Comparison of ENCODE assay signal across 18 cellular contexts in genomic region chr12:1250641-1251040, GRCh38.
"Had no signal": no experiment of that assay in that cellular context is flagged by ENCODE, and none has a peak within 500 bp of the region (broad histone marks: within the 10 kb centered on the region; RNA-seq: fewer than 3 reads in every experiment).

No MANE protein-coding gene starts in this region.

- H3K4me3 ChIP-seq: pancreas, right lobe of liver, stomach had no signal

- H3K9me3 Mint-ChIP-seq: activated naive CD8-positive, alpha-beta T cell treated with anti-CD3 and anti-CD28 coated beads for 36 hours; naive thymus-derived CD8-positive, alpha-beta T cell; type B pancreatic cell had no signal

- H3K4me3 Mint-ChIP-seq: activated CD4-positive, alpha-beta memory T cell treated with anti-CD3 and anti-CD28 coated beads for 36 hours; activated naive CD8-positive, alpha-beta T cell treated with anti-CD3 and anti-CD28 coated beads for 36 hours; naive thymus-derived CD8-positive, alpha-beta T cell; type B pancreatic cell had no signal

- H3K36me3 Mint-ChIP-seq: activated CD4-positive, alpha-beta memory T cell treated with anti-CD3 and anti-CD28 coated beads for 36 hours had no signal

- H3K27me3 ChIP-seq: pancreas, right lobe of liver, stomach had no signal

- H3K36me3 ChIP-seq: pancreas, right lobe of liver, stomach had no signal

- H3K4me1 ChIP-seq: right lobe of liver had no signal

- H3K27ac Mint-ChIP-seq: activated CD4-positive, alpha-beta memory T cell treated with anti-CD3 and anti-CD28 coated beads for 36 hours; activated naive CD8-positive, alpha-beta T cell treated with anti-CD3 and anti-CD28 coated beads for 36 hours; type B pancreatic cell had no signal

- H3K27me3 Mint-ChIP-seq: activated CD4-positive, alpha-beta memory T cell treated with anti-CD3 and anti-CD28 coated beads for 36 hours; activated naive CD8-positive, alpha-beta T cell treated with anti-CD3 and anti-CD28 coated beads for 36 hours; naive thymus-derived CD8-positive, alpha-beta T cell; type B pancreatic cell had no signal

- H3K4me1 Mint-ChIP-seq: activated naive CD8-positive, alpha-beta T cell treated with anti-CD3 and anti-CD28 coated beads for 36 hours had no signal

- ATAC-seq: left ventricle myocardium superior; naive thymus-derived CD8-positive, alpha-beta T cell; pancreas; right lobe of liver had no signal

- H3K27ac ChIP-seq: pancreas, right lobe of liver, stomach had no signal

- FAIRE-seq: bronchial epithelial cell, frontal cortex had no signal

- H3K9me3 ChIP-seq: pancreas, right lobe of liver, stomach had no signal

- DNase-seq: activated CD4-positive, alpha-beta memory T cell treated with anti-CD3 and anti-CD28 coated beads for 36 hours; activated CD4-positive, alpha-beta T cell treated with anti-CD3 and anti-CD28 coated beads for 4 hours; activated naive CD8-positive, alpha-beta T cell treated with anti-CD3 and anti-CD28 coated beads for 36 hours; amygdala; erythroblast; hypothalamus; left ventricle myocardium superior; mesenchymal stem cell; naive thymus-derived CD8-positive, alpha-beta T cell; pancreas; right lobe of liver; small intestine; stimulated activated CD4-positive, alpha-beta T cell treated with anti-CD3 and anti-CD28 coated beads, Interleukin-15, amount 100 ng/mL, for 24 hours; stimulated activated CD4-positive, alpha-beta T cell treated with anti-CD3 and anti-CD28 coated beads, Interleukin-2, amount 100 ng/mL, for 48 hours; stomach had no signal
